ENCODE assay signal across 8 cellular contexts in the genomic region with DNA sequence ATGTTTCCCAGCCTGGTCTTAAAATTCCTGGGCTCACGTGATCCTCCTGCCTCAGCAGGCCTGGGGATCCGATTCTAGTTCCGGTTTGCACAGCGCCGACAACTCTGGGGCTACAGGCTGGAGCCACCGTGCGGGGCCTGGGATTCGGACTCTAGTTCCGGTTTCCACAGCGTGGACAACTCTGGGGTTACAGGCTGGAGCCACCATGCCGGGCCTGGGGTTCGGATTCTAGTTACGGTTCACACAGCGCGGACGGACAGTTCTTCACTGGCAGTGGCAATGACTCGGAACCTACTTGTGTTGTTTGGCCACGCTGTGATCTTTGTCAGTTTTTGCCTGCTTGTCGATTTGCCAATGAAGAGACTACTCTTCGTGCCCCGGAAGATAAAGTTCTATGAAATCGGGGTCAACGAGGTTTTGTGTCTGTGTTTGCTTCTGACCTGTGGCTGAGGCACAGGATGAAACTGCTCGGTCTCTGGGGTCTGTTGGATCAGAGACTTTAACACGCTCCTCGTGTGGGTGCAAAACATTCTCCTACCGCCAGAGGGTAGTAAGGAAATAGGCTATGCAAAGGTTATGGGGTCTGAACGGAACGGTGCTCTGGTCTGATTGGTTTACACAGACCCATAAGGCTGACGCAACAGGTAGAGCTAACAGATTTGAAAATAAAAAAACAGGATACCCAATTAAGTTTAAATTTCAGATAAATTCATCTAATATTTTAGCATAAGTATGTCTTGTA. TPM values are rescaled to one million over a fixed set of nuclear protein-coding genes. Genes with fewer than 3 reads are reported as not detected.
DNase-seq lines count a peak whose midpoint lies in the region; ATAC-seq, FAIRE-seq and TF ChIP-seq lines count a peak whose summit lies in the region.

No MANE protein-coding gene starts in this region.

- no peaks in the 10 kb centered on the region for H3K79me2 ChIP-seq in OCI-LY1 (ENCODE audit: insufficient read depth, low read length)

- no peaks in the 10 kb centered on the region for H3K9me2 ChIP-seq in OCI-LY1 (ENCODE audit: low read depth, low read length)

- H3K9ac ChIP-seq in OCI-LY1 (ENCODE audit: low read length) = no peak overlapping the region

- TF ChIP-seq CTCF in A549 (IDR thresholded peaks at IDR 0.05) = no peak
- peak; percentile 22 for TF ChIP-seq CTCF in GM12865 (IDR thresholded peaks at IDR 0.05; ENCODE audit: insufficient read depth, low read depth, low read length, missing control alignments)
- peak; percentile 49; the same call in 1 of the 2 replicates for TF ChIP-seq CTCF in OCI-LY1 (IDR thresholded peaks at IDR 0.05; ENCODE audit: low read length)
- peak; percentile 52 for TF ChIP-seq CTCF in brain microvascular endothelial cell (IDR thresholded peaks at IDR 0.05; ENCODE audit: low read depth, low read length, missing control alignments)

- H3K27me3 ChIP-seq in OCI-LY1 (ENCODE audit: insufficient read depth, low read length) (no peaks in the 10 kb centered on the region), brain microvascular endothelial cell (replicated peaks) (no peaks in the 10 kb centered on the region)

- peak in 1 of 2 experiments; percentile 45; a peak in 2 of 5 replicates for TF ChIP-seq RAD21 in A549 (conservative IDR thresholded peaks at IDR 0.05 in 1 of 2, IDR thresholded peaks at IDR 0.05 in 1 of 2)

- ATAC-seq in A549 (peak in 1 of 2 experiments; percentile 71; a peak in 3 of 6 replicates), HG02981 (IDR thresholded peaks at IDR 0.05; ENCODE audit: unreplicated experiment) (no peak)

- peak; percentile 18 to 55 for DNase-seq in A549 (ENCODE audit: low read depth in 1 of 2, low spot score in 1 of 2)
- DNase-seq in GM12865 (ENCODE audit: low read depth) = peak; percentile 39
- DNase-seq in brain microvascular endothelial cell = peak; percentile 9
- DNase-seq in inferior parietal cortex (ENCODE audit: extremely low spot score) = peak; percentile 77
- DNase-seq in stimulated activated CD4-positive, alpha-beta T cell treated with anti-CD3 and anti-CD28 coated beads, Interleukin-4, amount 100 ng/mL, for 4 hours = peak; percentile 13 to 37
- no peak for DNase-seq in MV-4-11 (lab: John Stamatoyannopoulos, UW)

- FAIRE-seq in A549 (lab: Jason Lieb, UNC) = no peak

- no peaks in the 10 kb centered on the region for H4K20me1 ChIP-seq in OCI-LY1 (ENCODE audit: insufficient read depth, low read length)

- POLR2A ChIA-PET in A549 (lab: Yijun Ruan, JAX) = no interaction called here

- no peak overlapping the region for H2AFZ ChIP-seq in OCI-LY1 (ENCODE audit: low read length)

- in situ Hi-C loops in brain microvascular endothelial cell (cut with HindIII; ENCODE audit: low pct_ligation_motif_present, low sequenced_read_pairs) = no loop called here

- H3K27ac ChIP-seq in A549 (no peak overlapping the region), OCI-LY1 (ENCODE audit: low read depth, low read length, poor library complexity, severe bottlenecking) (no peak overlapping the region), brain microvascular endothelial cell (no peak overlapping the region)

- H3K4me1 ChIP-seq in A549 (no peaks in the 10 kb centered on the region), OCI-LY1 (ENCODE audit: insufficient read depth, low read length, severe bottlenecking) (no peaks in the 10 kb centered on the region)

- no peak for TF ChIP-seq EP300 in A549 (IDR thresholded peaks at IDR 0.05)

- WGBS in A549 (ENCODE audit: missing lambda C conversion rate) = 53% methylated on average over 30 of the region's 30 CpGs

- H3K4me2 ChIP-seq in A549 = no peak overlapping the region
- H3K4me2 ChIP-seq in OCI-LY1 (ENCODE audit: low read length) = no peak overlapping the region

- CTCF ChIA-PET in A549 (lab: Yijun Ruan, JAX) = interaction anchor here (1.5 kb wide), 1 partner anchor 10 kb away, joined by 4 read pairs; no protein-coding TSS in a partner anchor

- H3K9me3 ChIP-seq in A549 (peaks cover 89% of the 10 kb centered on the region), OCI-LY1 (ENCODE audit: low read length) (0 out of 2 replicates have a peak, but pooled peaks cover 8% of the 10 kb centered on the region)

- H3K4me3 ChIP-seq in A549 = no peak overlapping the region
- H3K4me3 ChIP-seq in GM12865 (ENCODE audit: low read depth, low read length) = no peak overlapping the region
- no peak overlapping the region for H3K4me3 ChIP-seq in OCI-LY1 (ENCODE audit: low read depth, low read length, poor library complexity, severe bottlenecking)
- no peak overlapping the region for H3K4me3 ChIP-seq in brain microvascular endothelial cell (ENCODE audit: low read depth, low read length)

- no peak for TF ChIP-seq POLR2A in A549 (IDR thresholded peaks at IDR 0.05; ENCODE audit: low read length)

- H3K36me3 ChIP-seq in OCI-LY1 (ENCODE audit: insufficient read depth, low read length) (no peaks in the 10 kb centered on the region), brain microvascular endothelial cell (replicated peaks) (no peaks in the 10 kb centered on the region)

- no peaks in the 10 kb centered on the region for H3F3A ChIP-seq in OCI-LY1 (ENCODE audit: insufficient read depth, low read length)

TF ChIP-seq in A549, 52 proteins besides CTCF, POLR2A, EP300 and RAD21 (continues in another document):
- TF ChIP-seq CBX8 (IDR thresholded peaks at IDR 0.05) = no peak
- no peak for TF ChIP-seq CEBPB (IDR thresholded peaks at IDR 0.05)
- no peak for TF ChIP-seq HDAC2 (IDR thresholded peaks at IDR 0.05)
- no peak for TF ChIP-seq BHLHE40 (IDR thresholded peaks at IDR 0.05; ENCODE audit: low read depth, low read length)
- TF ChIP-seq, protein P1, sequence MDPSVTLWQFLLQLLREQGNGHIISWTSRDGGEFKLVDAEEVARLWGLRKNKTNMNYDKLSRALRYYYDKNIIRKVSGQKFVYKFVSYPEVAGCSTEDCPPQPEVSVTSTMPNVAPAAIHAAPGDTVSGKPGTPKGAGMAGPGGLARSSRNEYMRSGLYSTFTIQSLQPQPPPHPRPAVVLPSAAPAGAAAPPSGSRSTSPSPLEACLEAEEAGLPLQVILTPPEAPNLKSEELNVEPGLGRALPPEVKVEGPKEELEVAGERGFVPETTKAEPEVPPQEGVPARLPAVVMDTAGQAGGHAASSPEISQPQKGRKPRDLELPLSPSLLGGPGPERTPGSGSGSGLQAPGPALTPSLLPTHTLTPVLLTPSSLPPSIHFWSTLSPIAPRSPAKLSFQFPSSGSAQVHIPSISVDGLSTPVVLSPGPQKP (IDR thresholded peaks at IDR 0.05; ENCODE audit: low read depth, low read length) = no peak
- TF ChIP-seq FOSL2 (IDR thresholded peaks at IDR 0.05) = no peak
- no peak for TF ChIP-seq FOSL2 (CRISPR knock-in tag; IDR thresholded peaks at IDR 0.05)
- TF ChIP-seq FOSB (CRISPR knock-in tag; IDR thresholded peaks at IDR 0.05) = no peak
- TF ChIP-seq EHF (CRISPR knock-in tag; IDR thresholded peaks at IDR 0.05) = no peak
- no peak for TF ChIP-seq ESRRA (IDR thresholded peaks at IDR 0.05; ENCODE audit: borderline replicate concordance, low read length)
- TF ChIP-seq, protein P2, sequence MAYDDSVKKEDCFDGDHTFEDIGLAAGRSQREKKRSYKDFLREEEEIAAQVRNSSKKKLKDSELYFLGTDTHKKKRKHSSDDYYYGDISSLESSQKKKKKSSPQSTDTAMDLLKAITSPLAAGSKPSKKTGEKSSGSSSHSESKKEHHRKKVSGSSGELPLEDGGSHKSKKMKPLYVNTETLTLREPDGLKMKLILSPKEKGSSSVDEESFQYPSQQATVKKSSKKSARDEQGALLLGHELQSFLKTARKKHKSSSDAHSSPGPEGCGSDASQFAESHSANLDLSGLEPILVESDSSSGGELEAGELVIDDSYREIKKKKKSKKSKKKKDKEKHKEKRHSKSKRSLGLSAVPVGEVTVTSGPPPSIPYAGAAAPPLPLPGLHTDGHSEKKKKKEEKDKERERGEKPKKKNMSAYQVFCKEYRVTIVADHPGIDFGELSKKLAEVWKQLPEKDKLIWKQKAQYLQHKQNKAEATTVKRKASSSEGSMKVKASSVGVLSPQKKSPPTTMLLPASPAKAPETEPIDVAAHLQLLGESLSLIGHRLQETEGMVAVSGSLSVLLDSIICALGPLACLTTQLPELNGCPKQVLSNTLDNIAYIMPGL (CRISPR knock-in tag; IDR thresholded peaks at IDR 0.05; ENCODE audit: borderline replicate concordance) = no peak
- no peak for TF ChIP-seq RFX5 (IDR thresholded peaks at IDR 0.05)
- TF ChIP-seq, protein P3, sequence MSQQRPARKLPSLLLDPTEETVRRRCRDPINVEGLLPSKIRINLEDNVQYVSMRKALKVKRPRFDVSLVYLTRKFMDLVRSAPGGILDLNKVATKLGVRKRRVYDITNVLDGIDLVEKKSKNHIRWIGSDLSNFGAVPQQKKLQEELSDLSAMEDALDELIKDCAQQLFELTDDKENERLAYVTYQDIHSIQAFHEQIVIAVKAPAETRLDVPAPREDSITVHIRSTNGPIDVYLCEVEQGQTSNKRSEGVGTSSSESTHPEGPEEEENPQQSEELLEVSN (IDR thresholded peaks at IDR 0.05; ENCODE audit: borderline replicate concordance, low read depth) = no peak
- no peak for TF ChIP-seq JUN (IDR thresholded peaks at IDR 0.05)
- TF ChIP-seq NR3C1 (IDR thresholded peaks at IDR 0.05) = no peak
- no peak for TF ChIP-seq HOXB5 (CRISPR knock-in tag; IDR thresholded peaks at IDR 0.05)

RNA-seq across cellular contexts. Expression of a gene that starts 12.1 kb away (rescaled TPM):
- polyA plus RNA-seq in A549 (2011; rRNA removed) (not detected in 2 replicates), A549 (2017; fragmentation: RNase III; extraction: RNeasy Plus Mini Kit Qiagen cat#74134 plus additional on column Dnase treatment) (not detected in 3 replicates)
- not detected in 2 replicates for polyA plus RNA-seq in A549 (2012; cell fraction: cytosol; rRNA removed)
- polyA plus RNA-seq in A549 (2012; cell fraction: nucleus; rRNA removed) = not detected in 2 replicates
- polyA minus RNA-seq in A549 (2011; rRNA and poly(A)+ RNA removed) = not detected in 2 replicates

RNA-seq across cellular contexts. Expression of a gene that starts 19.1 kb away (rescaled TPM):
- polyA plus RNA-seq in A549 (2011; rRNA removed) (4.8 and 5.1 TPM in 2 replicates), A549 (2017; fragmentation: RNase III; extraction: RNeasy Plus Mini Kit Qiagen cat#74134 plus additional on column Dnase treatment) (4.5 to 5.1 TPM (median 4.5 TPM) in 3 replicates)
- 2.7 and 3.2 TPM in 2 replicates for polyA plus RNA-seq in A549 (2012; cell fraction: cytosol; rRNA removed)
- polyA plus RNA-seq in A549 (2012; cell fraction: nucleus; rRNA removed) = 6.2 and 8.9 TPM in 2 replicates
- polyA minus RNA-seq in A549 (2011; rRNA and poly(A)+ RNA removed) = 4.8 and 8.4 TPM in 2 replicates

RNA-seq across cellular contexts. Expression of a gene that starts 37.4 kb away (rescaled TPM):
- not detected in 2 replicates for polyA plus RNA-seq in A549 (2011; rRNA removed)
- not detected in 2 replicates for polyA plus RNA-seq in A549 (2012; cell fraction: cytosol; rRNA removed)
- not detected in 2 replicates for polyA plus RNA-seq in A549 (2012; cell fraction: nucleus; rRNA removed)
- polyA plus RNA-seq in A549 (2017; fragmentation: RNase III; extraction: RNeasy Plus Mini Kit Qiagen cat#74134 plus additional on column Dnase treatment) = not detected in 3 replicates
- polyA minus RNA-seq in A549 (2011; rRNA and poly(A)+ RNA removed) = not detected in 2 replicates

RNA-seq across cellular contexts. Expression of a gene that starts 47.4 kb away (rescaled TPM):
- polyA plus RNA-seq in A549 (2011; rRNA removed) = 0.13 and 0.15 TPM in 2 replicates
- not detected in 2 replicates for polyA plus RNA-seq in A549 (2012; cell fraction: cytosol; rRNA removed)
- polyA plus RNA-seq in A549 (2012; cell fraction: nucleus; rRNA removed) = not detected in 2 replicates
- polyA plus RNA-seq in A549 (2017; fragmentation: RNase III; extraction: RNeasy Plus Mini Kit Qiagen cat#74134 plus additional on column Dnase treatment) = 0.17 to 0.25 TPM in 2 of 3 replicates, not detected in the other
- polyA minus RNA-seq in A549 (2011; rRNA and poly(A)+ RNA removed) = not detected in 2 replicates
